ENCODE assay signal across 12 cellular contexts in the genomic region with DNA sequence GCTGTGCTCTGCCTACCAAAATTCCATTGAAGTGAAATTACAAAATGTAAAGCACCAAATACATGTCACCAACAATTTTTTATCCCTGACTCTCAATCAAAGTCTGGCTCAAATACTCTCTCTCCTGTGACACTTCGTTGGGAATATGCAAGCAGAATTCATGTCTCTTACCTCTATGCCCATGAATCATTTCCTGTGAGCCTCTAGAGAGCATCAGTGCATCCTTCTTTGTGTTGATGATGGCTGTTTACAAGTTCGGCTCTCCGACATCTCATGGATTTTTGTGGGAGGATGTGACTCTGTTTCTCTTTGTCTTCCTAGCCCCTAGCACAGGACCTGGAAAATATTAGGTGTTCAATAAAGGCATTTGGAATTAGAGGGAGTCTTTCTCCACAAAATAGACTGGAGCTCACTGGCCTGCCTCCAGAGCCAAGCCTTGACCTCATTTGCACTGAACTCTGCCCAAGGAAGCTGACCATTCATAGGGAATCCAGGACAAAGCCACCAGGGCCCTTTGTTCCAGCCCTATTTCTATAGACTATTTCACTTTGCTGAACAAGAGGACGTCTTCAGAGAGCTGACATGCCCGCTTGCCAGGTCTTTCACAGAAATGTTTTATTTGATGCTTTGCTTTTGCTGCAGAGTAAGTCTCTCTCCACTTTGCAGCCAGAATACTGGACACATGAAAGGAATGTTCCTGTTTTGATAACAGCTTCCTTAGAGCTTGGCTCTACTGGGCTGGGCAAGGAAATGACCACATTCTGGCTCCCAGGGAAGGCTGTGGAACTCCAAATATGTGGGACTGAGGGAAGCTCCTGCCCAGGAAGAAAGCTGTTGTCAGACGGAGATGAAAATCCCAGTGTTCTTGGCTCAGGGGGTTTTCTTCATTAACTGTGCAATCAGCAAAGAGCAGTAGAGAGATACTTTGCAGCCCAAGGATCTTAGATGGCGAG.
A peak's percentile ranks its signal among the peaks of the same experiment; 100 is the strongest.
DNase-seq lines count a peak whose midpoint lies in the region; ATAC-seq and TF ChIP-seq lines count a peak whose summit lies in the region.
"Had no signal": no experiment of that assay in that cellular context is flagged by ENCODE, and none has a peak within 500 bp of the region (broad histone marks: within the 10 kb centered on the region; RNA-seq: fewer than 3 reads in every experiment).

No MANE protein-coding gene starts in this region.

- H3K4me2 ChIP-seq in PC-3 (ENCODE audit: low read length), result no peak overlapping the region

- H3K9me2 ChIP-seq in PC-3 (replicated peaks; ENCODE audit: low read length), result no peaks in the 10 kb centered on the region

- intact Hi-C loops in PC-3 (cut with micrococcal nuclease) (no loop called here), esophagus squamous epithelium (cut with DNase I) (no loop called here)

- POLR2A ChIA-PET in AG04450 (lab: Yijun Ruan, JAX), result interaction anchor here (1.4 kb wide), 1 partner anchor 8 kb away, joined by 5 read pairs; no protein-coding TSS in a partner anchor
- POLR2A ChIA-PET in PC-3 (lab: Charles Lee; ENCODE audit: unreplicated experiment), result no interaction called here

- TF ChIP-seq POLR2A in esophagus squamous epithelium (IDR thresholded peaks at IDR 0.05), result no peak

- H3K9me3 ChIP-seq in AG04450 (ENCODE audit: control insufficient read depth, insufficient read depth, low read length) (peaks cover 5% of the 10 kb centered on the region; the same call in 1 of the 2 replicates), PC-3 (ENCODE audit: low read length) (no peaks in the 10 kb centered on the region), esophagus squamous epithelium (no peaks in the 10 kb centered on the region)

- no peak for TF ChIP-seq CTCF in AG04450 (IDR thresholded peaks at IDR 0.05; ENCODE audit: low read depth, low read length)
- no peak for TF ChIP-seq CTCF in PC-3 (conservative IDR thresholded peaks at IDR 0.05; ENCODE audit: low read depth, low read length)
- TF ChIP-seq CTCF in esophagus squamous epithelium (IDR thresholded peaks at IDR 0.05), result no peak

- no peak overlapping the region for H3K9ac ChIP-seq in PC-3 (ENCODE audit: low read length)

- H3K79me2 ChIP-seq in PC-3 (ENCODE audit: low read length), result no peaks in the 10 kb centered on the region

- WGBS in esophagus squamous epithelium, 2 donors, result 67 to 71% methylated on average over 7 of the region's 7 CpGs

- H3K36me3 ChIP-seq in PC-3 (ENCODE audit: low read depth, low read length), result no peaks in the 10 kb centered on the region
- H3K36me3 ChIP-seq in esophagus squamous epithelium, result no peaks in the 10 kb centered on the region

- H3K27ac ChIP-seq in AG04450 (ENCODE audit: low read depth, low read length) (peak overlapping the region; percentile 90), PC-3 (ENCODE audit: low read length) (no peak overlapping the region), esophagus squamous epithelium (peak overlapping the region in 3 of 4 donors; percentile 52 to 69 (median 62))

- H3K4me1 ChIP-seq in PC-3 (ENCODE audit: insufficient read depth, low read length), result peaks cover 27% of the 10 kb centered on the region
- peaks cover 5 to 36% (median 6%) of the 10 kb centered on the region in 3 donors for H3K4me1 ChIP-seq in esophagus squamous epithelium

- no peaks in the 10 kb centered on the region for H4K20me1 ChIP-seq in PC-3 (ENCODE audit: low read length)

- no TSS peak for BruUV-seq in PC-3 (replicated peaks; lab: Mats Ljungman, UMichigan)

- CTCF ChIA-PET in AG04450 (lab: Charles Lee), result no interaction called here
- CTCF ChIA-PET in PC-3 (lab: Charles Lee), result no interaction called here

- H3K27me3 ChIP-seq in AG04450 (ENCODE audit: control insufficient read depth, insufficient read depth, low read length) (no peaks in the 10 kb centered on the region), PC-3 (ENCODE audit: low read length) (no peaks in the 10 kb centered on the region), esophagus squamous epithelium (no peaks in the 10 kb centered on the region)

- H3K4me3 ChIP-seq in AG04450 (ENCODE audit: low read depth, low read length) (no peak overlapping the region), PC-3 (ENCODE audit: low read length) (no peak overlapping the region), esophagus squamous epithelium (no peak overlapping the region)

- H3F3A ChIP-seq in PC-3 (ENCODE audit: low read length, unreplicated experiment), result no peaks in the 10 kb centered on the region

- peak; percentile 87 for DNase-seq in AG04450 (ENCODE audit: low read depth, low spot score)
- DNase-seq in PC-3, result peak; percentile 35
- DNase-seq in esophagus squamous epithelium (lab: John Stamatoyannopoulos, UW), result no peak
- DNase-seq in midbrain (lab: John Stamatoyannopoulos, UW), result peak; percentile 19
- DNase-seq in occipital lobe (lab: John Stamatoyannopoulos, UW), result no peak
- no peak for DNase-seq in HK-2 (ENCODE audit: unreplicated experiment)
- no peak for DNase-seq in activated naive CD4-positive, alpha-beta T cell treated with anti-CD3 and anti-CD28 coated beads, Interleukin-2, amount 50 U/mL, for 16 hours
- DNase-seq: activated CD4-positive, alpha-beta T cell treated with anti-CD3 and anti-CD28 coated beads, Interleukin-2, amount 10 ng/mL, durations not matched to agents 24 days and 14 days; CD4-positive, CD25-positive, alpha-beta regulatory T cell; small intestine had no signal

- no peak overlapping the region for H2AFZ ChIP-seq in PC-3 (ENCODE audit: low read length)

- ATAC-seq in PC-3 (no peak), HG02885 (IDR thresholded peaks at IDR 0.05; ENCODE audit: poor library complexity, unreplicated experiment) (no peak)
- ATAC-seq: Panc1 had no signal

Comparison
In these comparisons a context has a peak if more than half of its experiments do, and no peak if none do; other contexts are left out.
1. DNase-seq: peak in AG04450 (single experiment), PC-3 (single experiment) and midbrain (single experiment); none in esophagus squamous epithelium (single experiment), occipital lobe (single experiment), HK-2 (single experiment) and activated naive CD4-positive, alpha-beta T cell treated with anti-CD3 and anti-CD28 coated beads, Interleukin-2, amount 50 U/mL, for 16 hours (single experiment).